In genomic region chr1:201279313-201279712, GRCh38 we compare ENCODE assay signal across 21 cellular contexts. TPM values are rescaled to one million over a fixed set of nuclear protein-coding genes. Genes with fewer than 3 reads are reported as not detected.
DNase-seq lines count a peak whose midpoint lies in the region; ATAC-seq and TF ChIP-seq lines count a peak whose summit lies in the region.
"Had no signal": no experiment of that assay in that cellular context is flagged by ENCODE, and none has a peak within 500 bp of the region (broad histone marks: within the 10 kb centered on the region; RNA-seq: fewer than 3 reads in every experiment).

No MANE protein-coding gene starts in this region.

- peaks cover 18% of the 10 kb centered on the region for H3K4me1 Mint-ChIP-seq in endothelial cell (ENCODE audit: unreplicated experiment)
- H3K4me1 Mint-ChIP-seq in natural killer cell, result peaks cover 6% of the 10 kb centered on the region in 2 donors
- no peaks in the 10 kb centered on the region for H3K4me1 Mint-ChIP-seq in CD4-positive, alpha-beta T cell (ENCODE audit: low read depth)

- H3K27ac ChIP-seq in C4-2B, result peak overlapping the region; percentile 98
- no peak overlapping the region for H3K27ac ChIP-seq in CD4-positive, alpha-beta T cell (ENCODE audit: low read depth, low read length)
- H3K27ac ChIP-seq: ascending aorta, transverse colon had no signal

- ATAC-seq in natural killer cell, result no peak
- no peak for ATAC-seq in CD4-positive, alpha-beta T cell (ENCODE audit: poor library complexity)
- ATAC-seq in GM19463 (IDR thresholded peaks at IDR 0.05; ENCODE audit: unreplicated experiment), result no peak
- ATAC-seq: activated CD4-positive, alpha-beta T cell treated with anti-CD3 and anti-CD28 coated beads for 36 hours; activated T-cell treated with anti-CD3 and anti-CD28 coated beads, Interleukin-2, amount 50 U/mL, for 72 hours; mucosa of descending colon had no signal

- peaks cover 22% of the 10 kb centered on the region for H3K27me3 ChIP-seq in CD4-positive, alpha-beta T cell (ENCODE audit: control insufficient read depth, insufficient read depth, low read length)

- DNase-seq in HCEC 1CT, result peak; percentile 32
- DNase-seq in endothelial cell (ENCODE audit: low spot score), result no peak
- peak; percentile 4 for DNase-seq in medulla oblongata (ENCODE audit: extremely low spot score)
- DNase-seq in natural killer cell, result no peak
- DNase-seq in CD4-positive, alpha-beta T cell, result no peak
- no peak for DNase-seq in central memory CD4-positive, alpha-beta T cell
- DNase-seq: activated CD4-positive, alpha-beta T cell treated with anti-CD3 and anti-CD28 coated beads for 36 hours; activated naive CD4-positive, alpha-beta T cell treated with anti-CD3 and anti-CD28 coated beads, Interleukin-2, amount 50 U/mL, for 16 hours; activated T-cell treated with anti-CD3 and anti-CD28 coated beads, Interleukin-2, amount 50 U/mL, for 72 hours; AML-193; COR-L47; mucosa of descending colon; NCI-H1417 treated with DMSO at 0.1 percent for 48 hours; NCI-H524 treated with DMSO at 0.1 percent for 48 hours; small intestine; stimulated activated naive CD4-positive, alpha-beta T cell; transverse colon had no signal

- intact Hi-C loops in natural killer cell (cut with micrococcal nuclease), result no loop called here
- intact Hi-C loops in CD4-positive, alpha-beta T cell (cut with DNase I, micrococcal nuclease), result no loop called here

- no peak for TF ChIP-seq CTCF in C4-2B (conservative IDR thresholded peaks at IDR 0.05)
- TF ChIP-seq CTCF in endothelial cell (IDR thresholded peaks at IDR 0.05; ENCODE audit: unreplicated experiment), result no peak
- TF ChIP-seq CTCF in natural killer cell (IDR thresholded peaks at IDR 0.05), result no peak
- no peak for TF ChIP-seq CTCF in CD4-positive, alpha-beta T cell (IDR thresholded peaks at IDR 0.05)

- CTCF ChIA-PET in CD4-positive, alpha-beta T cell (lab: Charles Lee), result no interaction called here

- POLR2A ChIA-PET in CD4-positive, alpha-beta T cell (lab: Charles Lee), result no interaction called here

- H3K36me3 Mint-ChIP-seq in endothelial cell (ENCODE audit: low read depth, unreplicated experiment) (no peaks in the 10 kb centered on the region), natural killer cell (no peaks in the 10 kb centered on the region)
- H3K36me3 Mint-ChIP-seq in CD4-positive, alpha-beta T cell (ENCODE audit: low read depth), result no peaks in the 10 kb centered on the region

- no peak overlapping the region for H3K4me3 Mint-ChIP-seq in endothelial cell (ENCODE audit: unreplicated experiment)
- no peak overlapping the region for H3K4me3 Mint-ChIP-seq in natural killer cell
- no peak overlapping the region for H3K4me3 Mint-ChIP-seq in CD4-positive, alpha-beta T cell
- H3K4me3 Mint-ChIP-seq: activated CD4-positive, alpha-beta T cell treated with anti-CD3 and anti-CD28 coated beads for 36 hours; activated T-cell treated with anti-CD3 and anti-CD28 coated beads, Interleukin-2, amount 50 U/mL, for 72 hours; neural crest cell had no signal

- H3K27ac Mint-ChIP-seq in endothelial cell (ENCODE audit: unreplicated experiment), result peak overlapping the region; percentile 11
- no peak overlapping the region for H3K27ac Mint-ChIP-seq in natural killer cell
- no peak overlapping the region for H3K27ac Mint-ChIP-seq in CD4-positive, alpha-beta T cell
- H3K27ac Mint-ChIP-seq: activated CD4-positive, alpha-beta T cell treated with anti-CD3 and anti-CD28 coated beads for 36 hours; activated T-cell treated with anti-CD3 and anti-CD28 coated beads, Interleukin-2, amount 50 U/mL, for 72 hours had no signal

- H3K9me3 ChIP-seq in CD4-positive, alpha-beta T cell (ENCODE audit: control insufficient read depth, low read length), result no peaks in the 10 kb centered on the region
- H3K9me3 ChIP-seq: ascending aorta, mucosa of descending colon, transverse colon had no signal

- H3K27me3 Mint-ChIP-seq in endothelial cell (ENCODE audit: unreplicated experiment) (peaks cover 14% of the 10 kb centered on the region), natural killer cell (ENCODE audit: low read depth in 2 of 2) (peaks cover 17 to 28% of the 10 kb centered on the region in 2 donors)
- H3K27me3 Mint-ChIP-seq in CD4-positive, alpha-beta T cell, result peaks cover 39% of the 10 kb centered on the region

- H3K9me3 Mint-ChIP-seq in endothelial cell (ENCODE audit: unreplicated experiment) (no peaks in the 10 kb centered on the region), natural killer cell (no peaks in the 10 kb centered on the region)
- H3K9me3 Mint-ChIP-seq in CD4-positive, alpha-beta T cell, result no peaks in the 10 kb centered on the region
- H3K9me3 Mint-ChIP-seq: activated T-cell treated with anti-CD3 and anti-CD28 coated beads, Interleukin-2, amount 50 U/mL, for 72 hours; neural crest cell had no signal

RNA-seq across cellular contexts. Expression of gene PKP1, which starts 4.0 kb away (rescaled TPM):
- total RNA-seq in endothelial cell (ENCODE audit: unreplicated experiment) (0.64 TPM), natural killer cell (not detected)
- not detected for total RNA-seq in CD4-positive, alpha-beta T cell
- total RNA-seq: activated CD4-positive, alpha-beta T cell treated with anti-CD3 and anti-CD28 coated beads for 36 hours; activated T-cell treated with anti-CD3 and anti-CD28 coated beads, Interleukin-2, amount 50 U/mL, for 72 hours; ascending aorta; neural crest cell had no signal

Comparison
In these comparisons a context has a peak if more than half of its experiments do, and no peak if none do; other contexts are left out.
1. DNase-seq: peak in HCEC 1CT (single experiment) and medulla oblongata (single experiment); none in endothelial cell (single experiment), natural killer cell (single experiment), CD4-positive, alpha-beta T cell (0 of 10) and central memory CD4-positive, alpha-beta T cell (single experiment).